In genomic region chr3:148459931-148460513, GRCh38 we compare ENCODE assay signal across 11 cellular contexts.
DNase-seq lines count a peak whose midpoint lies in the region; ATAC-seq, FAIRE-seq and TF ChIP-seq lines count a peak whose summit lies in the region.
"Had no signal": no experiment of that assay in that cellular context is flagged by ENCODE, and none has a peak within 500 bp of the region (broad histone marks: within the 10 kb centered on the region; RNA-seq: fewer than 3 reads in every experiment).

No MANE protein-coding gene starts in this region.

- no peak overlapping the region for H3K27ac ChIP-seq in HEK293 (ENCODE audit: extremely low read depth, low read depth, low read length)
- peak overlapping the region in 2 of 3 donors; percentile 20 to 73 for H3K27ac ChIP-seq in right lobe of liver

- WGBS in right lobe of liver (ENCODE audit: insufficient coverage, low coverage, low lambda C conversion rate, missing lambda C conversion rate): 21% methylated on average over 1 of the region's 1 CpG

- POLR2A ChIA-PET in BJ (lab: Charles Lee) (no interaction called here), HEK293 (lab: Yijun Ruan, JAX) (no interaction called here)

- ATAC-seq in right lobe of liver: peak; percentile 66 to 81 (median 78)

- H3K4me3 ChIP-seq in BJ (ENCODE audit: low read depth, low read length) (no peak overlapping the region), HEK293 (ENCODE audit: low read depth, low read length) (no peak overlapping the region), right lobe of liver (no peak overlapping the region)

- DNase-seq in BJ (ENCODE audit: low read depth) (no peak), right lobe of liver (no peak), DMS79 (lab: John Stamatoyannopoulos, UW) (no peak), cerebellum (ENCODE audit: low spot score) (no peak), NCI-H526 treated with DMSO at 0.1 percent for 48 hours (lab: John Stamatoyannopoulos, UW) (no peak)
- no peak for DNase-seq in activated CD4-positive, alpha-beta T cell treated with anti-CD3 and anti-CD28 coated beads, Interleukin-2, amount 50 U/mL, for 48 hours
- DNase-seq: activated T-cell treated with anti-CD3 and anti-CD28 coated beads, Interleukin-2, amount 50 U/mL, for 24 hours; SHP77 treated with DMSO at 0.1 percent for 48 hours; stimulated activated CD4-positive, alpha-beta T cell treated with anti-CD3 and anti-CD28 coated beads, Interleukin-4, amount 100 ng/mL, for 1 hour had no signal

- H3K4me1 ChIP-seq in HEK293 (ENCODE audit: control insufficient read depth, insufficient read depth, low read length) (no peaks in the 10 kb centered on the region), right lobe of liver (peaks cover 0 to 12% (median 0%) of the 10 kb centered on the region in 4 donors)

- peak; percentile 61 for FAIRE-seq in TTC549 (lab: Jason Lieb, UNC)

- H3K36me3 ChIP-seq in BJ (ENCODE audit: control insufficient read depth, insufficient read depth, low read length): no peaks in the 10 kb centered on the region
- no peaks in the 10 kb centered on the region for H3K36me3 ChIP-seq in HEK293 (ENCODE audit: control insufficient read depth in 2 of 2, insufficient read depth in 1 of 2, low read length in 2 of 2)
- no peaks in the 10 kb centered on the region for H3K36me3 ChIP-seq in right lobe of liver

- no peaks in the 10 kb centered on the region for H3K9me3 ChIP-seq in HEK293 (ENCODE audit: control insufficient read depth, insufficient read depth, low read depth, low read length)
- no peaks in the 10 kb centered on the region for H3K9me3 ChIP-seq in right lobe of liver

- CTCF ChIA-PET in BJ (lab: Yijun Ruan, JAX): no interaction called here
- CTCF ChIA-PET in HEK293 (lab: Yijun Ruan, JAX): interaction anchor here (0.6 to 1.4 kb wide), 2 partner anchors 80 to 259 kb away, joined by 5 to 7 read pairs; no protein-coding TSS in a partner anchor

- H3K27me3 ChIP-seq in BJ (ENCODE audit: control insufficient read depth, insufficient read depth, low read length) (no peaks in the 10 kb centered on the region), right lobe of liver (no peaks in the 10 kb centered on the region)

- TF ChIP-seq POLR2A in right lobe of liver (IDR thresholded peaks at IDR 0.05): no peak

- intact Hi-C loops in right lobe of liver (cut with DNase I): no loop called here

- TF ChIP-seq CTCF in BJ (IDR thresholded peaks at IDR 0.05; ENCODE audit: insufficient read depth, low read depth, low read length) (peak; percentile 21; the same call in 1 of the 2 replicates), HEK293 (tag by site-specific recombination; IDR thresholded peaks at IDR 0.05) (no peak), right lobe of liver (IDR thresholded peaks at IDR 0.05) (peak; percentile 50 to 84 (median 58))

TF ChIP-seq in HEK293, 187 proteins besides CTCF, POLR2A, EP300 and RAD21:
- TF ChIP-seq ZNF548 (tag by site-specific recombination; IDR thresholded peaks at IDR 0.05) (no peak), ZNF660 (tag by site-specific recombination; IDR thresholded peaks at IDR 0.05) (no peak), ZNF654 (tag by site-specific recombination; IDR thresholded peaks at IDR 0.05; ENCODE audit: low read depth) (peak; percentile 18), ZNF560 (tag by site-specific recombination; IDR thresholded peaks at IDR 0.05; ENCODE audit: borderline replicate concordance) (no peak), ZNF366 (tag by site-specific recombination; conservative IDR thresholded peaks at IDR 0.05) (no peak), ZNF488 (tag by site-specific recombination; IDR thresholded peaks at IDR 0.05) (no peak), IKZF3 (tag by site-specific recombination; IDR thresholded peaks at IDR 0.05) (no peak), ZNF530 (tag by site-specific recombination; IDR thresholded peaks at IDR 0.05; ENCODE audit: low read depth) (no peak)
